1 cellular context compared by ENCODE assay signal in the genomic region with DNA sequence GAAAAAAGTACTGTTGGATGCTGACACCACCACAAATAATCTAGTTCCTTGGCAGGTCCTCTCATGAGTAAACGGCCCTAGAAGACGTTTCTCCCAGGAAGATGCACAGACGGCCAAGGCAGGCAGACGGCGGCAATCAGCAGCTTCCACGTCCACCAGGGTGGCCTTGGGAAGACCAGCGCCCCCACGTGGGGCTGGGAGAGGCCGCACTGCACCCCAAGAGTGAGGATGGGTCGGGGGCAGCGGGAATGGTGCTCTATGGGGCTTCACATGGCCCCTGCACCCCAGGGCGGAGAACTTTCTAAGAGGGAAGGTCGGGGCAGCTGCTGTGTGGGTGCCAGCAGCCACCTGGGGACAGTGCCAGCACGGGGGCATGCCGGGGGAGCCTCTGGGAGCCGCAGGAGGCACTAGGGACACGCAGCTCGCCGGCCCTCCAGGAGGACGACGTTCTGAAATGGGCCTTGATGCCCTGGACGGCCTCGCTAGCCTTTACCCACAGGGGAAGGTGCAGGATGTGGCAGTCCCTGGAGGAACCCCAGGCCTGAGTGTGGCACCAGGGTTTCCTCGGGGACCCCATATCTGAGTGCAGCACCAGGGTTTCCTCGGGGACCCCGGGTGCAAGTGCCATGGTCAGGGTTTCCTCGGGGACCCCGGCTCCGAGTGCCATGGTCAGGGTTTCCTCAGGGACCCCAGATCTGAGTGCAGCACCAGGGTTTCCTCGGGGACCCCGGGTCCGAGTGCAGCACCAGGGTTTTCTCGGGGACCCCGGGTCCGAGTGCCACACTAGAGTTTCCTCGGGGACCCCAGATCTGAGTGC.
A peak's percentile ranks its signal among the peaks of the same experiment; 100 is the strongest.
TF ChIP-seq lines count a peak whose summit lies in the region.

No MANE protein-coding gene starts in this region.

TF ChIP-seq in HepG2, 621 proteins besides CTCF, POLR2A, EP300 and RAD21 (continued from another document):
- TF ChIP-seq STAG1 (CRISPR knock-in tag; IDR thresholded peaks at IDR 0.05) (peak; percentile 34), ZNF777 (CRISPR knock-in tag; IDR thresholded peaks at IDR 0.05) (no peak)
